22 cellular contexts compared by ENCODE assay signal in genomic region chr3:182912476-182912875, GRCh38.
DNase-seq lines count a peak whose midpoint lies in the region; ATAC-seq and TF ChIP-seq lines count a peak whose summit lies in the region.
"Had no signal": no experiment of that assay in that cellular context is flagged by ENCODE, and none has a peak within 500 bp of the region (broad histone marks: within the 10 kb centered on the region; RNA-seq: fewer than 3 reads in every experiment).

No MANE protein-coding gene starts in this region.

- H3K4me1 ChIP-seq in Peyer's patch: no peaks in the 10 kb centered on the region
- H3K4me1 ChIP-seq: pancreas had no signal

- no peak for DNase-seq in activated CD8-positive, alpha-beta memory T cell treated with anti-CD3 and anti-CD28 coated beads, Interleukin-2, amount 10 ng/mL, durations not matched to agents 7 days and 5 days
- no peak for DNase-seq in activated CD8-positive, alpha-beta memory T cell treated with anti-CD3 and anti-CD28 coated beads, Interleukin-2, amount 50 U/mL, for 48 hours
- DNase-seq in activated CD8-positive, alpha-beta T cell treated with anti-CD3 and anti-CD28 coated beads for 36 hours: no peak
- DNase-seq in left ventricle myocardium superior (no peak), putamen (ENCODE audit: low spot score) (peak; percentile 39), Peyer's patch (no peak), left colon (no peak)
- no peak for DNase-seq in stimulated activated CD4-positive, alpha-beta T cell treated with anti-CD3 and anti-CD28 coated beads, Interleukin-1b, Interleukin-23, amount 100 ng/mL, for 48 hours
- DNase-seq: activated CD8-positive, alpha-beta memory T cell treated with anti-CD3 and anti-CD28 coated beads for 24 hours; amniotic stem cell; esophagus squamous epithelium; GF-D8; NCI-H1417 treated with DMSO at 0.1 percent for 48 hours; NCI-H2171; NCI-H526; pancreas; SHP77; stimulated activated CD4-positive, alpha-beta T cell treated with anti-CD3 and anti-CD28 coated beads, Interleukin-4, amount 100 ng/mL, for 1 hour; stomach had no signal

- H3K36me3 Mint-ChIP-seq in activated CD8-positive, alpha-beta memory T cell treated with anti-CD3 and anti-CD28 coated beads, Interleukin-2, amount 10 ng/mL, durations not matched to agents 7 days and 5 days: peaks cover 34% of the 10 kb centered on the region
- H3K36me3 Mint-ChIP-seq in activated CD8-positive, alpha-beta T cell treated with anti-CD3 and anti-CD28 coated beads for 36 hours (ENCODE audit: low read depth): peaks cover 21% of the 10 kb centered on the region
- H3K36me3 Mint-ChIP-seq: WTC11 had no signal

- H3K4me3 Mint-ChIP-seq in activated CD8-positive, alpha-beta memory T cell treated with anti-CD3 and anti-CD28 coated beads, Interleukin-2, amount 10 ng/mL, durations not matched to agents 7 days and 5 days: no peak overlapping the region
- H3K4me3 Mint-ChIP-seq in activated CD8-positive, alpha-beta T cell treated with anti-CD3 and anti-CD28 coated beads for 36 hours: no peak overlapping the region
- H3K4me3 Mint-ChIP-seq: WTC11 had no signal

- CTCF ChIA-PET in activated CD8-positive, alpha-beta memory T cell treated with anti-CD3 and anti-CD28 coated beads, Interleukin-2, amount 10 ng/mL, durations not matched to agents 7 days and 5 days (lab: Charles Lee): interaction anchor here (0.7 to 4.0 kb wide), 2 partner anchors 186 to 188 kb away, joined by 3 to 24 read pairs; partner anchors contain the start of gene MCCC1
- CTCF ChIA-PET in activated CD8-positive, alpha-beta T cell treated with anti-CD3 and anti-CD28 coated beads for 36 hours (lab: Charles Lee): interaction anchor here (1.5 kb wide), 1 partner anchor 20 kb away, joined by 3 read pairs; no protein-coding TSS in a partner anchor

- H3K9me3 Mint-ChIP-seq in activated CD8-positive, alpha-beta memory T cell treated with anti-CD3 and anti-CD28 coated beads, Interleukin-2, amount 10 ng/mL, durations not matched to agents 7 days and 5 days (ENCODE audit: low read depth): no peaks in the 10 kb centered on the region
- H3K9me3 Mint-ChIP-seq in activated CD8-positive, alpha-beta T cell treated with anti-CD3 and anti-CD28 coated beads for 36 hours: no peaks in the 10 kb centered on the region
- H3K9me3 Mint-ChIP-seq: WTC11 had no signal

- TF ChIP-seq POLR2A in Peyer's patch (IDR thresholded peaks at IDR 0.05): no peak

- H3K4me1 Mint-ChIP-seq in activated CD8-positive, alpha-beta memory T cell treated with anti-CD3 and anti-CD28 coated beads, Interleukin-2, amount 10 ng/mL, durations not matched to agents 7 days and 5 days: peaks cover 60% of the 10 kb centered on the region
- peaks cover 56% of the 10 kb centered on the region for H3K4me1 Mint-ChIP-seq in activated CD8-positive, alpha-beta T cell treated with anti-CD3 and anti-CD28 coated beads for 36 hours (ENCODE audit: low read depth)
- H3K4me1 Mint-ChIP-seq: WTC11 had no signal

- no peaks in the 10 kb centered on the region for H3K9me3 ChIP-seq in Peyer's patch
- H3K9me3 ChIP-seq: esophagus squamous epithelium, HAP-1, pancreas, stomach had no signal

- ATAC-seq in activated CD8-positive, alpha-beta memory T cell treated with anti-CD3 and anti-CD28 coated beads, Interleukin-2, amount 10 ng/mL, durations not matched to agents 7 days and 5 days: no peak
- ATAC-seq in activated CD8-positive, alpha-beta T cell treated with anti-CD3 and anti-CD28 coated beads for 36 hours: no peak
- ATAC-seq in left ventricle myocardium superior (peak; percentile 69), left colon (no peak)
- ATAC-seq: pancreas, WTC11 had no signal

- H3K27me3 Mint-ChIP-seq in activated CD8-positive, alpha-beta memory T cell treated with anti-CD3 and anti-CD28 coated beads, Interleukin-2, amount 10 ng/mL, durations not matched to agents 7 days and 5 days: no peaks in the 10 kb centered on the region
- no peaks in the 10 kb centered on the region for H3K27me3 Mint-ChIP-seq in activated CD8-positive, alpha-beta T cell treated with anti-CD3 and anti-CD28 coated beads for 36 hours

- no peak for TF ChIP-seq CTCF in activated CD8-positive, alpha-beta T cell treated with anti-CD3 and anti-CD28 coated beads for 36 hours (IDR thresholded peaks at IDR 0.05)
- TF ChIP-seq CTCF in Peyer's patch (IDR thresholded peaks at IDR 0.05): no peak

- H3K27ac Mint-ChIP-seq in activated CD8-positive, alpha-beta memory T cell treated with anti-CD3 and anti-CD28 coated beads, Interleukin-2, amount 10 ng/mL, durations not matched to agents 7 days and 5 days: peak overlapping the region; percentile 80
- peak overlapping the region; percentile 87 for H3K27ac Mint-ChIP-seq in activated CD8-positive, alpha-beta T cell treated with anti-CD3 and anti-CD28 coated beads for 36 hours
- H3K27ac Mint-ChIP-seq: WTC11 had no signal

- POLR2A ChIA-PET in activated CD8-positive, alpha-beta T cell treated with anti-CD3 and anti-CD28 coated beads for 36 hours (lab: Charles Lee): no interaction called here

- H3K36me3 ChIP-seq in Peyer's patch: peaks cover 0 to 20% (median 0%) of the 10 kb centered on the region in 3 donors
- H3K36me3 ChIP-seq: HAP-1 had no signal

- no peak overlapping the region for H3K4me3 ChIP-seq in Peyer's patch
- H3K4me3 ChIP-seq: cardiac muscle cell, esophagus squamous epithelium, HAP-1, pancreas, stomach had no signal

- H3K27ac ChIP-seq in Peyer's patch: no peak overlapping the region
- H3K27ac ChIP-seq: cardiac muscle cell, esophagus squamous epithelium, pancreas, stomach had no signal

- intact Hi-C loops in activated CD8-positive, alpha-beta T cell treated with anti-CD3 and anti-CD28 coated beads for 36 hours (cut with micrococcal nuclease): no loop called here
- intact Hi-C loops in left ventricle myocardium superior (cut with micrococcal nuclease): no loop called here
- intact Hi-C loops in left colon (cut with DNase I, micrococcal nuclease): no loop called here

- H3K27me3 ChIP-seq in Peyer's patch: no peaks in the 10 kb centered on the region
- H3K27me3 ChIP-seq: cardiac muscle cell, esophagus squamous epithelium, pancreas, stomach had no signal
